1 cellular context compared by ENCODE assay signal in the genomic region with DNA sequence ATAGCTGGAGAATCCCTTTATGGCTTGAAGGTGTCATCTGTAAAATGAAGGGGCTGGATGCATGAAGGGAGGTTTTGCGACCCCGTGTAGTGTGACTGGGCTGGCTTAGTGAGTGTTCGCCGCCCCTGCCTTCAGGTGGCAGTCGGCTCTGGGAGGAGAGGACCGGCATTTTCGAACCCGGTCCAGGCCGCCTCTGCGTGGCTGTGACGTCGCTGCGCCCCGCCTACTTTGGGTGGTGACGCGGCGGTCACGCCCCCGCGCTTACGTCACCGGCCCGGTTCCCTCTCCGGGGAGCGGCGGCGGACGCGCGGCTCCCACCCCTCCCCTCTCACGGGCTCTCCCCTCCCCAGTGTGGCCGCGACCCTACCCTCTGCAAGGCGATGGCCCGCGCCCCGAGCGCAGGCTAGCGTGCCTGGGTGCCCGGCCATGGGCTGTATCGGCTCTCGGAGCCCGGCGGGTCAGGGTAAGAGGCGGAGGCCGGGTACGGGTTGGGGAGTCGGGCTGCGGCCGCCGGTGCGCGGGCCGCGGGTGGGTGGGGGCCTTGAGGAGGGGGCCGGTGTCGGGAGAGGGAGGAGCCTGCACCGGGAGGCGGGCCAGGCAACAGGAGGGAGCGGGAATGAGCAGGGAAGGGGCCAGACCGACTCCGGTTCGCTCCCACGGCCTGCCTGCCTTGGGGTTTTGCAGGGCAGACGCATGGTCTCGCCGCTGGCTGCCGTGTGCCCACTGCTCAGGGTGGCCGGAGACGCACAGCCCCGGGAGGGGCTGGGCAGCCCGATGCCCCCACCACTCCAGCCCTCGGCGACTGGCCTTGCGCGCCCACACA.
TF ChIP-seq lines count a peak whose summit lies in the region.

No MANE protein-coding gene starts in this region.

TF ChIP-seq in GM12878, 131 proteins besides CTCF, POLR2A, EP300 and RAD21 (continues in another document):
- TF ChIP-seq TBL1XR1 (IDR thresholded peaks at IDR 0.05; ENCODE audit: low read depth, low read length) (no peak), CREB1 (IDR thresholded peaks at IDR 0.05; ENCODE audit: low read depth) (peak; percentile 99), HDAC2 (IDR thresholded peaks at IDR 0.05) (no peak), KDM1A (IDR thresholded peaks at IDR 0.05; ENCODE audit: borderline replicate concordance) (no peak), MTA3 (IDR thresholded peaks at IDR 0.05; ENCODE audit: borderline replicate concordance, low read length) (peak; percentile 81; the same call in 1 of the 2 replicates), SMAD1 (IDR thresholded peaks at IDR 0.05; ENCODE audit: low read depth, partially characterized antibody) (no peak), ZBTB40 (IDR thresholded peaks at IDR 0.05; ENCODE audit: borderline replicate concordance) (no peak), CBX3 (IDR thresholded peaks at IDR 0.05; ENCODE audit: borderline replicate concordance, low read depth) (no peak), ATF7 (IDR thresholded peaks at IDR 0.05; ENCODE audit: low read depth) (peak; percentile 73), ZSCAN29 (IDR thresholded peaks at IDR 0.05) (no peak), RBBP5 (conservative IDR thresholded peaks at IDR 0.05) (no peak), IKZF1 (conservative IDR thresholded peaks at IDR 0.05) (peak; percentile 6; the same call in 1 of the 2 replicates), ATF2 (IDR thresholded peaks at IDR 0.05; ENCODE audit: low read length) (no peak; the same call in 1 of the 2 replicates), CEBPB (IDR thresholded peaks at IDR 0.05; ENCODE audit: borderline replicate concordance in 1 of 2, low read depth in 2 of 2, low read length in 2 of 2) (no peak), ZNF687 (IDR thresholded peaks at IDR 0.05) (no peak), HDGF (IDR thresholded peaks at IDR 0.05) (no peak), SREBF2 (IDR thresholded peaks at IDR 0.05; ENCODE audit: low read length) (no peak), MYB (IDR thresholded peaks at IDR 0.05; ENCODE audit: borderline replicate concordance, low read depth, low read length) (no peak), TCF12 (IDR thresholded peaks at IDR 0.05; ENCODE audit: low read depth, low read length) (no peak), HDAC6 (IDR thresholded peaks at IDR 0.05; ENCODE audit: unreplicated experiment) (no peak), MTA2 (IDR thresholded peaks at IDR 0.05; ENCODE audit: low read depth) (no peak), ZNF274 (IDR thresholded peaks at IDR 0.05; ENCODE audit: insufficient read depth, insufficient read length) (no peak), RAD51 (IDR thresholded peaks at IDR 0.05) (no peak), SRF (IDR thresholded peaks at IDR 0.05; ENCODE audit: low read depth in 2 of 2, low read length in 2 of 2) (no peak), EZH2 (IDR thresholded peaks at IDR 0.05; ENCODE audit: borderline replicate concordance, control insufficient read depth, low read depth, low read length) (no peak), NR2F1 (conservative IDR thresholded peaks at IDR 0.05) (no peak), TCF3 (IDR thresholded peaks at IDR 0.05; ENCODE audit: borderline replicate concordance, insufficient read depth, low read depth, low read length) (no peak), POLR2AphosphoS5 (IDR thresholded peaks at IDR 0.05; ENCODE audit: low read length) (peak; percentile 90)
- TF ChIP-seq, protein P1, sequence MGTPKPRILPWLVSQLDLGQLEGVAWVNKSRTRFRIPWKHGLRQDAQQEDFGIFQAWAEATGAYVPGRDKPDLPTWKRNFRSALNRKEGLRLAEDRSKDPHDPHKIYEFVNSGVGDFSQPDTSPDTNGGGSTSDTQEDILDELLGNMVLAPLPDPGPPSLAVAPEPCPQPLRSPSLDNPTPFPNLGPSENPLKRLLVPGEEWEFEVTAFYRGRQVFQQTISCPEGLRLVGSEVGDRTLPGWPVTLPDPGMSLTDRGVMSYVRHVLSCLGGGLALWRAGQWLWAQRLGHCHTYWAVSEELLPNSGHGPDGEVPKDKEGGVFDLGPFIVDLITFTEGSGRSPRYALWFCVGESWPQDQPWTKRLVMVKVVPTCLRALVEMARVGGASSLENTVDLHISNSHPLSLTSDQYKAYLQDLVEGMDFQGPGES (IDR thresholded peaks at IDR 0.05): no peak
- TF ChIP-seq, protein P2, sequence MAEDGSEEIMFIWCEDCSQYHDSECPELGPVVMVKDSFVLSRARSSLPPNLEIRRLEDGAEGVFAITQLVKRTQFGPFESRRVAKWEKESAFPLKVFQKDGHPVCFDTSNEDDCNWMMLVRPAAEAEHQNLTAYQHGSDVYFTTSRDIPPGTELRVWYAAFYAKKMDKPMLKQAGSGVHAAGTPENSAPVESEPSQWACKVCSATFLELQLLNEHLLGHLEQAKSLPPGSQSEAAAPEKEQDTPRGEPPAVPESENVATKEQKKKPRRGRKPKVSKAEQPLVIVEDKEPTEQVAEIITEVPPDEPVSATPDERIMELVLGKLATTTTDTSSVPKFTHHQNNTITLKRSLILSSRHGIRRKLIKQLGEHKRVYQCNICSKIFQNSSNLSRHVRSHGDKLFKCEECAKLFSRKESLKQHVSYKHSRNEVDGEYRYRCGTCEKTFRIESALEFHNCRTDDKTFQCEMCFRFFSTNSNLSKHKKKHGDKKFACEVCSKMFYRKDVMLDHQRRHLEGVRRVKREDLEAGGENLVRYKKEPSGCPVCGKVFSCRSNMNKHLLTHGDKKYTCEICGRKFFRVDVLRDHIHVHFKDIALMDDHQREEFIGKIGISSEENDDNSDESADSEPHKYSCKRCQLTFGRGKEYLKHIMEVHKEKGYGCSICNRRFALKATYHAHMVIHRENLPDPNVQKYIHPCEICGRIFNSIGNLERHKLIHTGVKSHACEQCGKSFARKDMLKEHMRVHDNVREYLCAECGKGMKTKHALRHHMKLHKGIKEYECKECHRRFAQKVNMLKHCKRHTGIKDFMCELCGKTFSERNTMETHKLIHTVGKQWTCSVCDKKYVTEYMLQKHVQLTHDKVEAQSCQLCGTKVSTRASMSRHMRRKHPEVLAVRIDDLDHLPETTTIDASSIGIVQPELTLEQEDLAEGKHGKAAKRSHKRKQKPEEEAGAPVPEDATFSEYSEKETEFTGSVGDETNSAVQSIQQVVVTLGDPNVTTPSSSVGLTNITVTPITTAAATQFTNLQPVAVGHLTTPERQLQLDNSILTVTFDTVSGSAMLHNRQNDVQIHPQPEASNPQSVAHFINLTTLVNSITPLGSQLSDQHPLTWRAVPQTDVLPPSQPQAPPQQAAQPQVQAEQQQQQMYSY (CRISPR knock-in tag; IDR thresholded peaks at IDR 0.05): no peak
- TF ChIP-seq, protein P3, sequence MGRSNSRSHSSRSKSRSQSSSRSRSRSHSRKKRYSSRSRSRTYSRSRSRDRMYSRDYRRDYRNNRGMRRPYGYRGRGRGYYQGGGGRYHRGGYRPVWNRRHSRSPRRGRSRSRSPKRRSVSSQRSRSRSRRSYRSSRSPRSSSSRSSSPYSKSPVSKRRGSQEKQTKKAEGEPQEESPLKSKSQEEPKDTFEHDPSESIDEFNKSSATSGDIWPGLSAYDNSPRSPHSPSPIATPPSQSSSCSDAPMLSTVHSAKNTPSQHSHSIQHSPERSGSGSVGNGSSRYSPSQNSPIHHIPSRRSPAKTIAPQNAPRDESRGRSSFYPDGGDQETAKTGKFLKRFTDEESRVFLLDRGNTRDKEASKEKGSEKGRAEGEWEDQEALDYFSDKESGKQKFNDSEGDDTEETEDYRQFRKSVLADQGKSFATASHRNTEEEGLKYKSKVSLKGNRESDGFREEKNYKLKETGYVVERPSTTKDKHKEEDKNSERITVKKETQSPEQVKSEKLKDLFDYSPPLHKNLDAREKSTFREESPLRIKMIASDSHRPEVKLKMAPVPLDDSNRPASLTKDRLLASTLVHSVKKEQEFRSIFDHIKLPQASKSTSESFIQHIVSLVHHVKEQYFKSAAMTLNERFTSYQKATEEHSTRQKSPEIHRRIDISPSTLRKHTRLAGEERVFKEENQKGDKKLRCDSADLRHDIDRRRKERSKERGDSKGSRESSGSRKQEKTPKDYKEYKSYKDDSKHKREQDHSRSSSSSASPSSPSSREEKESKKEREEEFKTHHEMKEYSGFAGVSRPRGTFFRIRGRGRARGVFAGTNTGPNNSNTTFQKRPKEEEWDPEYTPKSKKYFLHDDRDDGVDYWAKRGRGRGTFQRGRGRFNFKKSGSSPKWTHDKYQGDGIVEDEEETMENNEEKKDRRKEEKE (IDR thresholded peaks at IDR 0.05): no peak
- TF ChIP-seq, protein P4, sequence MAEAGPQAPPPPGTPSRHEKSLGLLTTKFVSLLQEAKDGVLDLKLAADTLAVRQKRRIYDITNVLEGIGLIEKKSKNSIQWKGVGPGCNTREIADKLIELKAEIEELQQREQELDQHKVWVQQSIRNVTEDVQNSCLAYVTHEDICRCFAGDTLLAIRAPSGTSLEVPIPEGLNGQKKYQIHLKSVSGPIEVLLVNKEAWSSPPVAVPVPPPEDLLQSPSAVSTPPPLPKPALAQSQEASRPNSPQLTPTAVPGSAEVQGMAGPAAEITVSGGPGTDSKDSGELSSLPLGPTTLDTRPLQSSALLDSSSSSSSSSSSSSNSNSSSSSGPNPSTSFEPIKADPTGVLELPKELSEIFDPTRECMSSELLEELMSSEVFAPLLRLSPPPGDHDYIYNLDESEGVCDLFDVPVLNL (IDR thresholded peaks at IDR 0.05; ENCODE audit: low read depth, low read length): no peak
- TF ChIP-seq, protein P5, sequence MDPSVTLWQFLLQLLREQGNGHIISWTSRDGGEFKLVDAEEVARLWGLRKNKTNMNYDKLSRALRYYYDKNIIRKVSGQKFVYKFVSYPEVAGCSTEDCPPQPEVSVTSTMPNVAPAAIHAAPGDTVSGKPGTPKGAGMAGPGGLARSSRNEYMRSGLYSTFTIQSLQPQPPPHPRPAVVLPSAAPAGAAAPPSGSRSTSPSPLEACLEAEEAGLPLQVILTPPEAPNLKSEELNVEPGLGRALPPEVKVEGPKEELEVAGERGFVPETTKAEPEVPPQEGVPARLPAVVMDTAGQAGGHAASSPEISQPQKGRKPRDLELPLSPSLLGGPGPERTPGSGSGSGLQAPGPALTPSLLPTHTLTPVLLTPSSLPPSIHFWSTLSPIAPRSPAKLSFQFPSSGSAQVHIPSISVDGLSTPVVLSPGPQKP (IDR thresholded peaks at IDR 0.05; ENCODE audit: low read depth, low read length): 0 out of 2 replicates have a peak, but pooled peaks have one; percentile 7
